In genomic region chr21:39375446-39375845, GRCh38 we compare ENCODE assay signal across 28 cellular contexts.
"Had no signal": no experiment of that assay in that cellular context is flagged by ENCODE, and none has a peak within 500 bp of the region (broad histone marks: within the 10 kb centered on the region; RNA-seq: fewer than 3 reads in every experiment).

No MANE protein-coding gene starts in this region.

- ATAC-seq: natural killer cell; psoas muscle; right cardiac atrium; right lobe of liver; stimulated activated memory B cell treated with anti-CD40 and anti-IgM and Interleukin-4, amounts not matched to agents 10 μg/mL and 1 μg/mL and 100 μg/mL, for 72 hours; stimulated activated naive CD8-positive, alpha-beta T cell treated with anti-CD3 and anti-CD28 coated beads, Interleukin-15, amount 100 ng/mL, for 72 hours; stimulated activated naive CD8-positive, alpha-beta T cell treated with anti-CD3 and anti-CD28 coated beads, Interleukin-15, Interleukin-2, amounts not matched to agents 100 U/mL and 50 U/mL, for 24 hours; upper lobe of right lung had no signal

- H3K9me3 Mint-ChIP-seq: natural killer cell; nephron; neural progenitor cell; stimulated activated memory B cell treated with anti-CD40 and anti-IgM and Interleukin-4, amounts not matched to agents 10 μg/mL and 1 μg/mL and 100 μg/mL, for 72 hours; stimulated activated naive CD8-positive, alpha-beta T cell treated with anti-CD3 and anti-CD28 coated beads, Interleukin-15, amount 100 ng/mL, for 72 hours; type B pancreatic cell had no signal

- H3K27ac ChIP-seq: neural progenitor cell, ovary, parathyroid adenoma, psoas muscle, right lobe of liver, sigmoid colon, suprapubic skin, testis, tibial artery, transverse colon, upper lobe of right lung, uterus had no signal

- FAIRE-seq: small intestine had no signal

- H3K4me3 ChIP-seq: neural progenitor cell, ovary, psoas muscle, right lobe of liver, sigmoid colon, suprapubic skin, testis, tibial artery, transverse colon, upper lobe of right lung, uterus had no signal

- H3K27me3 Mint-ChIP-seq: stimulated activated naive CD8-positive, alpha-beta T cell treated with anti-CD3 and anti-CD28 coated beads, Interleukin-15, amount 100 ng/mL, for 72 hours had no signal

- H3K4me3 Mint-ChIP-seq: natural killer cell; nephron; stimulated activated memory B cell treated with anti-CD40 and anti-IgM and Interleukin-4, amounts not matched to agents 10 μg/mL and 1 μg/mL and 100 μg/mL, for 72 hours; stimulated activated naive CD8-positive, alpha-beta T cell treated with anti-CD3 and anti-CD28 coated beads, Interleukin-15, amount 100 ng/mL, for 72 hours; type B pancreatic cell had no signal

- H3K79me2 ChIP-seq: parathyroid adenoma had no signal

- H3K27ac Mint-ChIP-seq: natural killer cell; nephron; neural progenitor cell; progenitor cell of endocrine pancreas; stimulated activated memory B cell treated with anti-CD40 and anti-IgM and Interleukin-4, amounts not matched to agents 10 μg/mL and 1 μg/mL and 100 μg/mL, for 72 hours; stimulated activated naive CD8-positive, alpha-beta T cell treated with anti-CD3 and anti-CD28 coated beads, Interleukin-15, amount 100 ng/mL, for 72 hours; type B pancreatic cell had no signal

- H3K4me1 ChIP-seq: parathyroid adenoma, psoas muscle, right lobe of liver, uterus had no signal

- H2AFZ ChIP-seq: neural progenitor cell, parathyroid adenoma had no signal

- H3K4me1 Mint-ChIP-seq: natural killer cell, nephron had no signal

- H3K36me3 Mint-ChIP-seq: natural killer cell; neural progenitor cell; stimulated activated memory B cell treated with anti-CD40 and anti-IgM and Interleukin-4, amounts not matched to agents 10 μg/mL and 1 μg/mL and 100 μg/mL, for 72 hours; type B pancreatic cell had no signal

- DNase-seq: natural killer cell; occipital lobe; ovary; psoas muscle; right cardiac atrium; right lobe of liver; sigmoid colon; small intestine; stimulated activated CD4-positive, alpha-beta T cell treated with anti-CD3 and anti-CD28 coated beads, Interleukin-15, amount 100 ng/mL, for 24 hours; stimulated activated CD4-positive, alpha-beta T cell treated with anti-CD3 and anti-CD28 coated beads, Interleukin-2, amount 100 ng/mL, for 24 hours; stimulated activated CD4-positive, alpha-beta T cell treated with anti-CD3 and anti-CD28 coated beads, Interleukin-2, amount 100 ng/mL, for 48 hours; stimulated activated CD4-positive, alpha-beta T cell treated with anti-CD3 and anti-CD28 coated beads, Interleukin-4, amount 100 ng/mL, for 24 hours; stimulated activated naive CD4-positive, alpha-beta T cell; stimulated activated naive CD8-positive, alpha-beta T cell treated with anti-CD3 and anti-CD28 coated beads, Interleukin-15, amount 100 ng/mL, for 72 hours; stimulated activated naive CD8-positive, alpha-beta T cell treated with anti-CD3 and anti-CD28 coated beads, Interleukin-15, Interleukin-2, amounts not matched to agents 100 U/mL and 50 U/mL, for 24 hours; substantia nigra; testis; tibial artery; transverse colon; upper lobe of right lung; uterus had no signal

- H3K9me3 ChIP-seq: ovary, psoas muscle, right lobe of liver, sigmoid colon, suprapubic skin, testis, tibial artery, transverse colon, upper lobe of right lung, uterus had no signal

- H3K36me3 ChIP-seq: neural progenitor cell, ovary, right lobe of liver, sigmoid colon, suprapubic skin, tibial artery, transverse colon, upper lobe of right lung, uterus had no signal

- H3K4me2 ChIP-seq: neural progenitor cell had no signal

- H3K9ac ChIP-seq: neural progenitor cell, parathyroid adenoma had no signal

- H3K27me3 ChIP-seq: neural progenitor cell, ovary, right lobe of liver, sigmoid colon, suprapubic skin, testis, tibial artery, transverse colon, upper lobe of right lung, uterus had no signal
